Comparison of ENCODE assay signal across 1 cellular context in the genomic region with DNA sequence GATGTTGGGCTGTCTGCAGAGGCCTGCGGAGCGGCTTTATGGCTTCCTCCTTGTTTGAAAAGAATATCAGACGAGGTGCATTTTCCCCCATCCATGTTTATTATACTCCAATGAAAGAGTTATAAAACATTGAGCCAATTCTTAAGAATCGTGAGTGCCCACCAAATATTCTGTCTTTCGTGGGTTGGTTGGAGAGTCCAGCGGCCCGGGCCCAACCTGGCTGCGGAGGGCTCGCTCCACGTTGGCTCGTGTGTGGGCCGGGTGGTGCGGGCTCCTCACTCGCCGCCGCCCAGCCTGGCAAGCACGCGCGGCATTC.
TF ChIP-seq lines count a peak whose summit lies in the region.

No MANE protein-coding gene starts in this region.

TF ChIP-seq in GM23338, 12 proteins besides CTCF, POLR2A, EP300 and RAD21 (continued from another document):
- TF ChIP-seq, protein P1, sequence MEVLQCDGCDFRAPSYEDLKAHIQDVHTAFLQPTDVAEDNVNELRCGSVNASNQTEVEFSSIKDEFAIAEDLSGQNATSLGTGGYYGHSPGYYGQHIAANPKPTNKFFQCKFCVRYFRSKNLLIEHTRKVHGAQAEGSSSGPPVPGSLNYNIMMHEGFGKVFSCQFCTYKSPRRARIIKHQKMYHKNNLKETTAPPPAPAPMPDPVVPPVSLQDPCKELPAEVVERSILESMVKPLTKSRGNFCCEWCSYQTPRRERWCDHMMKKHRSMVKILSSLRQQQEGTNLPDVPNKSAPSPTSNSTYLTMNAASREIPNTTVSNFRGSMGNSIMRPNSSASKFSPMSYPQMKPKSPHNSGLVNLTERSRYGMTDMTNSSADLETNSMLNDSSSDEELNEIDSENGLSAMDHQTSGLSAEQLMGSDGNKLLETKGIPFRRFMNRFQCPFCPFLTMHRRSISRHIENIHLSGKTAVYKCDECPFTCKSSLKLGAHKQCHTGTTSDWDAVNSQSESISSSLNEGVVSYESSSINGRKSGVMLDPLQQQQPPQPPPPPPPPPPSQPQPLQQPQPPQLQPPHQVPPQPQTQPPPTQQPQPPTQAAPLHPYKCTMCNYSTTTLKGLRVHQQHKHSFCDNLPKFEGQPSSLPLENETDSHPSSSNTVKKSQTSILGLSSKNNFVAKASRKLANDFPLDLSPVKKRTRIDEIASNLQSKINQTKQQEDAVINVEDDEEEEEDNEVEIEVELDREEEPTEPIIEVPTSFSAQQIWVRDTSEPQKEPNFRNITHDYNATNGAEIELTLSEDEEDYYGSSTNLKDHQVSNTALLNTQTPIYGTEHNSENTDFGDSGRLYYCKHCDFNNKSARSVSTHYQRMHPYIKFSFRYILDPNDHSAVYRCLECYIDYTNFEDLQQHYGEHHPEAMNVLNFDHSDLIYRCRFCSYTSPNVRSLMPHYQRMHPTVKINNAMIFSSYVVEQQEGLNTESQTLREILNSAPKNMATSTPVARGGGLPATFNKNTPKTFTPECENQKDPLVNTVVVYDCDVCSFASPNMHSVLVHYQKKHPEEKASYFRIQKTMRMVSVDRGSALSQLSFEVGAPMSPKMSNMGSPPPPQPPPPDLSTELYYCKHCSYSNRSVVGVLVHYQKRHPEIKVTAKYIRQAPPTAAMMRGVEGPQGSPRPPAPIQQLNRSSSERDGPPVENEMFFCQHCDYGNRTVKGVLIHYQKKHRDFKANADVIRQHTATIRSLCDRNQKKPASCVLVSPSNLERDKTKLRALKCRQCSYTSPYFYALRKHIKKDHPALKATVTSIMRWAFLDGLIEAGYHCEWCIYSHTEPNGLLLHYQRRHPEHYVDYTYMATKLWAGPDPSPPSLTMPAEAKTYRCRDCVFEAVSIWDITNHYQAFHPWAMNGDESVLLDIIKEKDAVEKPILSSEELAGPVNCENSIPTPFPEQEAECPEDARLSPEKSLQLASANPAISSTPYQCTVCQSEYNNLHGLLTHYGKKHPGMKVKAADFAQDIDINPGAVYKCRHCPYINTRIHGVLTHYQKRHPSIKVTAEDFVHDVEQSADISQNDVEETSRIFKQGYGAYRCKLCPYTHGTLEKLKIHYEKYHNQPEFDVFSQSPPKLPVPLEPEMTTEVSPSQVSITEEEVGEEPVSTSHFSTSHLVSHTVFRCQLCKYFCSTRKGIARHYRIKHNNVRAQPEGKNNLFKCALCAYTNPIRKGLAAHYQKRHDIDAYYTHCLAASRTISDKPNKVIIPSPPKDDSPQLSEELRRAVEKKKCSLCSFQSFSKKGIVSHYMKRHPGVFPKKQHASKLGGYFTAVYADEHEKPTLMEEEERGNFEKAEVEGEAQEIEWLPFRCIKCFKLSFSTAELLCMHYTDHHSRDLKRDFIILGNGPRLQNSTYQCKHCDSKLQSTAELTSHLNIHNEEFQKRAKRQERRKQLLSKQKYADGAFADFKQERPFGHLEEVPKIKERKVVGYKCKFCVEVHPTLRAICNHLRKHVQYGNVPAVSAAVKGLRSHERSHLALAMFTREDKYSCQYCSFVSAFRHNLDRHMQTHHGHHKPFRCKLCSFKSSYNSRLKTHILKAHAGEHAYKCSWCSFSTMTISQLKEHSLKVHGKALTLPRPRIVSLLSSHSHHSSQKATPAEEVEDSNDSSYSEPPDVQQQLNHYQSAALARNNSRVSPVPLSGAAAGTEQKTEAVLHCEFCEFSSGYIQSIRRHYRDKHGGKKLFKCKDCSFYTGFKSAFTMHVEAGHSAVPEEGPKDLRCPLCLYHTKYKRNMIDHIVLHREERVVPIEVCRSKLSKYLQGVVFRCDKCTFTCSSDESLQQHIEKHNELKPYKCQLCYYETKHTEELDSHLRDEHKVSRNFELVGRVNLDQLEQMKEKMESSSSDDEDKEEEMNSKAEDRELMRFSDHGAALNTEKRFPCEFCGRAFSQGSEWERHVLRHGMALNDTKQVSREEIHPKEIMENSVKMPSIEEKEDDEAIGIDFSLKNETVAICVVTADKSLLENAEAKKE (CRISPR knock-in tag; IDR thresholded peaks at IDR 0.05) = no peak
